1 cellular context compared by ENCODE assay signal in the genomic region with DNA sequence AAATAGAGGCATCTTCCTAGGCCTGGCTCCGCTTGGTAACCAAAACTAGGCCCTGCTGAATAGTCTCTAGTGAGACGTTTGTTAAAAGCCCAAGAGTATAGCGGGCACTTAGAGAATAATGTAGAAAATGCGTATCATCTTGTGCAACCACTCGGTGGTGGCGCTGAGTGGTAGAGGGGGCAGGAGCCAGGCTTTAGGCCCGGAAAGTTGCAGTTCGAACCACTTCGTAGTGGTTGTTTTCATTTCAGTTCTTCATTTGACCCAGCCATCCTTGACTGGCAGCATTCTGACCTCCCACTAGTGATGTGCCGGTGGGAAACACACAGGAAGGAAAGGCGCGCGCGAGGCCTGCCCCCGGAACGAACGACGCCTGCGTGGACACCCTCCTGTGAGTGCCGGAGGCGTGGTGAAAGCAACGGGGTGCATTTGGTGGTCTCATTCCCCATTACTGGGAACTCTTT.
TF ChIP-seq lines count a peak whose summit lies in the region.

No MANE protein-coding gene starts in this region.

TF ChIP-seq in GM12878, 131 proteins besides CTCF, POLR2A, EP300 and RAD21 (continued from another document):
- TF ChIP-seq, protein P1, sequence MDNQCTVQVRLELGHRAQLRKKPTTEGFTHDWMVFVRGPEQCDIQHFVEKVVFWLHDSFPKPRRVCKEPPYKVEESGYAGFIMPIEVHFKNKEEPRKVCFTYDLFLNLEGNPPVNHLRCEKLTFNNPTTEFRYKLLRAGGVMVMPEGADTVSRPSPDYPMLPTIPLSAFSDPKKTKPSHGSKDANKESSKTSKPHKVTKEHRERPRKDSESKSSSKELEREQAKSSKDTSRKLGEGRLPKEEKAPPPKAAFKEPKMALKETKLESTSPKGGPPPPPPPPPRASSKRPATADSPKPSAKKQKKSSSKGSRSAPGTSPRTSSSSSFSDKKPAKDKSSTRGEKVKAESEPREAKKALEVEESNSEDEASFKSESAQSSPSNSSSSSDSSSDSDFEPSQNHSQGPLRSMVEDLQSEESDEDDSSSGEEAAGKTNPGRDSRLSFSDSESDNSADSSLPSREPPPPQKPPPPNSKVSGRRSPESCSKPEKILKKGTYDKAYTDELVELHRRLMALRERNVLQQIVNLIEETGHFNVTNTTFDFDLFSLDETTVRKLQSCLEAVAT (IDR thresholded peaks at IDR 0.05): 0 out of 2 replicates have a peak, but pooled peaks have one; percentile 26
- 0 out of 2 replicates have a peak, but pooled peaks have one; percentile 27 for TF ChIP-seq DPF2 (IDR thresholded peaks at IDR 0.05)
